In the genomic region with DNA sequence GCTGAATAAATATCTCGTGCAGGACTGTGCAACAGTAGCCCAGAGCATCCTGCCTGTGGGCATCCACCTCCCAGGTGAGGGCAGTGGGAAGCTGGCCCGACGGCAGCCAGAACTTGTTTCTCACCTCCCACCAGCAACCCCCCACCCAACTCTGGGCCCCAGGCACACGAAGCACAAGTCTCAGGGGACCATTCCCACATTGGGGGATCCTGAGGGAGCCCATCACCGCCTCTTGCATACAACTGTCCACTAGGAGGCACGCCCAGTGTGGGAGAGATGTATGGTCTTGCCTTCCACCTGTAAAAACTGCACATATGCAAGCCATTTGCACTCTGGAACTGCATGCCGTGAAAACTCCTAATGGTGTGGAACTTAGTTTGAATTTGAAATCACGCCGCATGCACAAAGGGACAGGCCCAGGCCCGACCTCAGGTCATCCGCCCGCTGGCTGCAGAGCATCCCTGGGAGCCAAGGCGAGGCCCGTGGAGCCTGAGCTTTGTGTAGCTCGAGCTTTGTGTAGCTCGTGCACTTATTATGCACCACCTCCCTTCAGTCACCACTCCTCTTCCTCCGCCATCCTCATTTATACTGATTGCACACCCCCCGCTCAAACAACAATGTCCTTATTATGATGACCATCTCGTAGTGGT, we compare ENCODE assay signal across 15 cellular contexts.
A peak's percentile ranks its signal among the peaks of the same experiment; 100 is the strongest.
DNase-seq lines count a peak whose midpoint lies in the region; ATAC-seq and TF ChIP-seq lines count a peak whose summit lies in the region.
"Had no signal": no experiment of that assay in that cellular context is flagged by ENCODE, and none has a peak within 500 bp of the region (broad histone marks: within the 10 kb centered on the region; RNA-seq: fewer than 3 reads in every experiment).

No MANE protein-coding gene starts in this region.

- H3K9me3 Mint-ChIP-seq in activated CD4-positive, alpha-beta T cell treated with anti-CD3 and anti-CD28 coated beads, Interleukin-2, amount 10 ng/mL, durations not matched to agents 24 days and 14 days: no peaks in the 10 kb centered on the region
- no peaks in the 10 kb centered on the region for H3K9me3 Mint-ChIP-seq in stimulated activated memory B cell treated with anti-CD40 and anti-IgM and Interleukin-4, amounts not matched to agents 10 μg/mL and 1 μg/mL and 100 μg/mL, for 72 hours
- no peaks in the 10 kb centered on the region for H3K9me3 Mint-ChIP-seq in endothelial cell (ENCODE audit: unreplicated experiment)
- no peaks in the 10 kb centered on the region for H3K9me3 Mint-ChIP-seq in activated T-helper 2 cell treated with anti-CD3 and anti-CD28 coated beads, Interferon-gamma antibody, Interleukin-2, Interleukin-4, amounts not matched to agents 10 μg/mL and 5 μg/mL and 100 μg/mL, durations not matched to agents 14 hours and 24 hours and 36 hours
- H3K9me3 Mint-ChIP-seq: CD4-positive, alpha-beta T cell had no signal

- no peaks in the 10 kb centered on the region for H3K9me3 ChIP-seq in T-helper 17 cell (ENCODE audit: control insufficient read depth, low read length, poor library complexity, severe bottlenecking)

- intact Hi-C loops in activated CD4-positive, alpha-beta T cell treated with anti-CD3 and anti-CD28 coated beads, Interleukin-2, amount 10 ng/mL, durations not matched to agents 24 days and 14 days (cut with micrococcal nuclease): no loop called here
- intact Hi-C loops in activated T-helper 2 cell treated with anti-CD3 and anti-CD28 coated beads, Interferon-gamma antibody, Interleukin-2, Interleukin-4, amounts not matched to agents 10 μg/mL and 5 μg/mL and 100 μg/mL, durations not matched to agents 14 hours and 24 hours and 36 hours (cut with micrococcal nuclease): no loop called here

- ATAC-seq in T-helper 17 cell (no peak), GM21717 (IDR thresholded peaks at IDR 0.05; ENCODE audit: unreplicated experiment) (no peak)
- ATAC-seq in stimulated activated memory B cell treated with anti-CD40 and anti-IgM and Interleukin-4, amounts not matched to agents 10 μg/mL and 1 μg/mL and 100 μg/mL, for 72 hours: peak; percentile 44

- no peak overlapping the region for H3K4me3 Mint-ChIP-seq in activated CD4-positive, alpha-beta T cell treated with anti-CD3 and anti-CD28 coated beads, Interleukin-2, amount 10 ng/mL, durations not matched to agents 24 days and 14 days
- H3K4me3 Mint-ChIP-seq in T-helper 17 cell: no peak overlapping the region
- no peak overlapping the region for H3K4me3 Mint-ChIP-seq in stimulated activated memory B cell treated with anti-CD40 and anti-IgM and Interleukin-4, amounts not matched to agents 10 μg/mL and 1 μg/mL and 100 μg/mL, for 72 hours
- H3K4me3 Mint-ChIP-seq in endothelial cell (ENCODE audit: unreplicated experiment): no peak overlapping the region
- H3K4me3 Mint-ChIP-seq in activated T-helper 2 cell treated with anti-CD3 and anti-CD28 coated beads, Interferon-gamma antibody, Interleukin-2, Interleukin-4, amounts not matched to agents 10 μg/mL and 5 μg/mL and 100 μg/mL, durations not matched to agents 14 hours and 24 hours and 36 hours (ENCODE audit: low read depth): no peak overlapping the region
- H3K4me3 Mint-ChIP-seq: CD4-positive, alpha-beta T cell; nephron progenitor cell had no signal

- peaks cover 34% of the 10 kb centered on the region for H3K36me3 Mint-ChIP-seq in activated CD4-positive, alpha-beta T cell treated with anti-CD3 and anti-CD28 coated beads, Interleukin-2, amount 10 ng/mL, durations not matched to agents 24 days and 14 days (ENCODE audit: low read depth)
- peaks cover 16% of the 10 kb centered on the region for H3K36me3 Mint-ChIP-seq in T-helper 17 cell (ENCODE audit: low read depth)
- H3K36me3 Mint-ChIP-seq in stimulated activated memory B cell treated with anti-CD40 and anti-IgM and Interleukin-4, amounts not matched to agents 10 μg/mL and 1 μg/mL and 100 μg/mL, for 72 hours: peaks cover 47% of the 10 kb centered on the region
- peaks cover 44% of the 10 kb centered on the region for H3K36me3 Mint-ChIP-seq in endothelial cell (ENCODE audit: low read depth, unreplicated experiment)
- peaks cover 31% of the 10 kb centered on the region for H3K36me3 Mint-ChIP-seq in activated T-helper 2 cell treated with anti-CD3 and anti-CD28 coated beads, Interferon-gamma antibody, Interleukin-2, Interleukin-4, amounts not matched to agents 10 μg/mL and 5 μg/mL and 100 μg/mL, durations not matched to agents 14 hours and 24 hours and 36 hours (ENCODE audit: low read depth)

- no peak overlapping the region for H3K27ac Mint-ChIP-seq in activated CD4-positive, alpha-beta T cell treated with anti-CD3 and anti-CD28 coated beads, Interleukin-2, amount 10 ng/mL, durations not matched to agents 24 days and 14 days
- peak overlapping the region; percentile 11 for H3K27ac Mint-ChIP-seq in T-helper 17 cell
- H3K27ac Mint-ChIP-seq in stimulated activated memory B cell treated with anti-CD40 and anti-IgM and Interleukin-4, amounts not matched to agents 10 μg/mL and 1 μg/mL and 100 μg/mL, for 72 hours: no peak overlapping the region
- H3K27ac Mint-ChIP-seq in endothelial cell (ENCODE audit: unreplicated experiment): no peak overlapping the region
- no peak overlapping the region for H3K27ac Mint-ChIP-seq in activated T-helper 2 cell treated with anti-CD3 and anti-CD28 coated beads, Interferon-gamma antibody, Interleukin-2, Interleukin-4, amounts not matched to agents 10 μg/mL and 5 μg/mL and 100 μg/mL, durations not matched to agents 14 hours and 24 hours and 36 hours
- H3K27ac Mint-ChIP-seq: CD4-positive, alpha-beta T cell; nephron progenitor cell had no signal

- no peaks in the 10 kb centered on the region for H3K4me1 Mint-ChIP-seq in activated CD4-positive, alpha-beta T cell treated with anti-CD3 and anti-CD28 coated beads, Interleukin-2, amount 10 ng/mL, durations not matched to agents 24 days and 14 days
- peaks cover 4% of the 10 kb centered on the region for H3K4me1 Mint-ChIP-seq in T-helper 17 cell
- no peaks in the 10 kb centered on the region for H3K4me1 Mint-ChIP-seq in stimulated activated memory B cell treated with anti-CD40 and anti-IgM and Interleukin-4, amounts not matched to agents 10 μg/mL and 1 μg/mL and 100 μg/mL, for 72 hours
- H3K4me1 Mint-ChIP-seq in endothelial cell (ENCODE audit: unreplicated experiment): peaks cover 7% of the 10 kb centered on the region
- no peaks in the 10 kb centered on the region for H3K4me1 Mint-ChIP-seq in activated T-helper 2 cell treated with anti-CD3 and anti-CD28 coated beads, Interferon-gamma antibody, Interleukin-2, Interleukin-4, amounts not matched to agents 10 μg/mL and 5 μg/mL and 100 μg/mL, durations not matched to agents 14 hours and 24 hours and 36 hours (ENCODE audit: low read depth)
- H3K4me1 Mint-ChIP-seq: nephron progenitor cell had no signal

- no peak for TF ChIP-seq CTCF in endothelial cell (IDR thresholded peaks at IDR 0.05; ENCODE audit: unreplicated experiment)

- DNase-seq in activated CD4-positive, alpha-beta T cell treated with anti-CD3 and anti-CD28 coated beads, Interleukin-2, amount 10 ng/mL, durations not matched to agents 24 days and 14 days: peak; percentile 49
- no peak for DNase-seq in activated CD4-positive, alpha-beta T cell treated with anti-CD3 and anti-CD28 coated beads, Interleukin-2, amount 50 U/mL, for 1 hour
- DNase-seq in T-helper 17 cell (no peak), hepatic stellate cell (ENCODE audit: low spot score) (peak; percentile 5), endothelial cell (ENCODE audit: low spot score) (no peak)
- no peak for DNase-seq in activated T-helper 2 cell treated with anti-CD3 and anti-CD28 coated beads, Interferon-gamma antibody, Interleukin-2, Interleukin-4, amounts not matched to agents 10 μg/mL and 5 μg/mL and 100 μg/mL, durations not matched to agents 14 hours and 24 hours and 36 hours (ENCODE audit: low spot score)
- DNase-seq: CD4-positive, alpha-beta T cell; IMR-90; mesendoderm; MV-4-11; nephron progenitor cell; retina; SW 1271 had no signal

- no peaks in the 10 kb centered on the region for H3K27me3 Mint-ChIP-seq in activated CD4-positive, alpha-beta T cell treated with anti-CD3 and anti-CD28 coated beads, Interleukin-2, amount 10 ng/mL, durations not matched to agents 24 days and 14 days
- no peaks in the 10 kb centered on the region for H3K27me3 Mint-ChIP-seq in T-helper 17 cell
- no peaks in the 10 kb centered on the region for H3K27me3 Mint-ChIP-seq in stimulated activated memory B cell treated with anti-CD40 and anti-IgM and Interleukin-4, amounts not matched to agents 10 μg/mL and 1 μg/mL and 100 μg/mL, for 72 hours
- peaks cover 6% of the 10 kb centered on the region for H3K27me3 Mint-ChIP-seq in endothelial cell (ENCODE audit: unreplicated experiment)
- H3K27me3 Mint-ChIP-seq in activated T-helper 2 cell treated with anti-CD3 and anti-CD28 coated beads, Interferon-gamma antibody, Interleukin-2, Interleukin-4, amounts not matched to agents 10 μg/mL and 5 μg/mL and 100 μg/mL, durations not matched to agents 14 hours and 24 hours and 36 hours (ENCODE audit: low read depth): no peaks in the 10 kb centered on the region
- H3K27me3 Mint-ChIP-seq: CD4-positive, alpha-beta T cell had no signal

Comparison
In these comparisons a context has a peak if more than half of its experiments do, and no peak if none do; other contexts are left out.
1. DNase-seq: peak in activated CD4-positive, alpha-beta T cell treated with anti-CD3 and anti-CD28 coated beads, Interleukin-2, amount 10 ng/mL, durations not matched to agents 24 days and 14 days (single experiment) and hepatic stellate cell (single experiment); none in activated CD4-positive, alpha-beta T cell treated with anti-CD3 and anti-CD28 coated beads, Interleukin-2, amount 50 U/mL, for 1 hour (single experiment), T-helper 17 cell (0 of 3), endothelial cell (single experiment) and activated T-helper 2 cell treated with anti-CD3 and anti-CD28 coated beads, Interferon-gamma antibody, Interleukin-2, Interleukin-4, amounts not matched to agents 10 μg/mL and 5 μg/mL and 100 μg/mL, durations not matched to agents 14 hours and 24 hours and 36 hours (single experiment).